In genomic region chr3:35944915-35945710, GRCh38 we compare ENCODE assay signal across 17 cellular contexts.
A peak's percentile ranks its signal among the peaks of the same experiment; 100 is the strongest.
DNase-seq lines count a peak whose midpoint lies in the region; ATAC-seq, FAIRE-seq and TF ChIP-seq lines count a peak whose summit lies in the region.
"Had no signal": no experiment of that assay in that cellular context is flagged by ENCODE, and none has a peak within 500 bp of the region (broad histone marks: within the 10 kb centered on the region; RNA-seq: fewer than 3 reads in every experiment).

No MANE protein-coding gene starts in this region.

- H3K4me1 ChIP-seq in PC-3 (ENCODE audit: insufficient read depth, low read length) (peaks cover 34% of the 10 kb centered on the region), mesenchymal stem cell (ENCODE audit: control insufficient read depth, insufficient read depth, low read depth, low read length) (peaks cover 1% of the 10 kb centered on the region)
- H3K4me1 ChIP-seq: HAP-1 had no signal

- no peaks in the 10 kb centered on the region for H4K20me1 ChIP-seq in PC-3 (ENCODE audit: low read length)

- H2AFZ ChIP-seq in PC-3 (ENCODE audit: low read length) (peak overlapping the region; percentile 46; the same call in 1 of the 2 replicates), mesenchymal stem cell (ENCODE audit: low read depth, low read length) (no peak overlapping the region)

- DNase-seq in Daoy (ENCODE audit: low read depth) = peak; percentile 5
- DNase-seq in PC-3 = peak; percentile 95
- peak; percentile 42 for DNase-seq in choroid plexus epithelial cell (ENCODE audit: low read depth)
- peak; percentile 5 for DNase-seq in mesenchymal stem cell
- DNase-seq in KG1 (lab: John Stamatoyannopoulos, UW) = no peak
- DNase-seq in HTR-8/SVneo (ENCODE audit: insufficient read length, low spot score) = no peak
- DNase-seq: activated CD4-positive, alpha-beta memory T cell treated with anti-CD3 and anti-CD28 coated beads, Interleukin-2, amount 10 ng/mL, durations not matched to agents 7 days and 5 days; aorta; dorsolateral prefrontal cortex; NCI-H2029; NCI-H82; stimulated activated naive CD4-positive, alpha-beta T cell treated with Interleukin-2 at 50 U/mL for 16 hours; T-helper 9 cell had no signal

- H3K79me1 ChIP-seq in mesenchymal stem cell (replicated peaks; ENCODE audit: low read length, poor library complexity, severe bottlenecking) = no peaks in the 10 kb centered on the region

- H2BK5ac ChIP-seq in mesenchymal stem cell (ENCODE audit: low read depth, low read length, poor library complexity, severe bottlenecking) = no peak overlapping the region

- no peak overlapping the region for H2BK12ac ChIP-seq in mesenchymal stem cell (ENCODE audit: low read length in 2 of 2)

- H3K36me3 ChIP-seq in PC-3 (ENCODE audit: low read depth, low read length) (no peaks in the 10 kb centered on the region), mesenchymal stem cell (ENCODE audit: control insufficient read depth in 1 of 2, insufficient read depth in 2 of 2, low read depth in 1 of 2, low read length in 2 of 2) (no peaks in the 10 kb centered on the region)
- H3K36me3 ChIP-seq: HAP-1, neutrophil had no signal

- H2BK15ac ChIP-seq in mesenchymal stem cell (ENCODE audit: low read depth, poor library complexity, severe bottlenecking) = no peak overlapping the region

- H3K27me3 ChIP-seq in PC-3 (ENCODE audit: low read length) (no peaks in the 10 kb centered on the region), mesenchymal stem cell (ENCODE audit: control insufficient read depth in 1 of 2, insufficient read depth in 1 of 2, low read length in 2 of 2) (no peaks in the 10 kb centered on the region)
- H3K27me3 ChIP-seq: dorsolateral prefrontal cortex, neutrophil had no signal

- intact Hi-C loops in PC-3 (cut with micrococcal nuclease) = loop anchor here (1.0 to 10.0 kb wide), 5 partner anchors 12 to 1930 kb away; no protein-coding TSS in a partner anchor

- peak overlapping the region; percentile 32; the same call in 1 of the 2 replicates for H3K4me3 ChIP-seq in PC-3 (ENCODE audit: low read length)
- no peak overlapping the region for H3K4me3 ChIP-seq in choroid plexus epithelial cell (ENCODE audit: low read depth, low read length)
- no peak overlapping the region for H3K4me3 ChIP-seq in mesenchymal stem cell (ENCODE audit: insufficient read depth in 1 of 2, low read depth in 1 of 2, low read length in 2 of 2)
- H3K4me3 ChIP-seq: dorsolateral prefrontal cortex, HAP-1 had no signal

- no peak overlapping the region for H3K4ac ChIP-seq in mesenchymal stem cell (ENCODE audit: low read depth in 1 of 2, low read length in 2 of 2)

- H3K14ac ChIP-seq in mesenchymal stem cell (ENCODE audit: low read length in 2 of 2) = no peak overlapping the region

- H3F3A ChIP-seq in PC-3 (ENCODE audit: low read length, unreplicated experiment) = peaks cover 15% of the 10 kb centered on the region

- H3K23ac ChIP-seq in mesenchymal stem cell (ENCODE audit: low read length in 2 of 2) = no peak overlapping the region

- POLR2A ChIA-PET in PC-3 (lab: Charles Lee; ENCODE audit: unreplicated experiment) = interaction anchor here (0.5 kb wide), 1 partner anchor 119 kb away, joined by 4 read pairs; no protein-coding TSS in a partner anchor

- no peak overlapping the region for H2BK120ac ChIP-seq in mesenchymal stem cell (ENCODE audit: low read depth, low read length)

- WGBS in mesenchymal stem cell = 55% methylated on average over 1 of the region's 3 CpGs

- no peak for FAIRE-seq in HTR-8/SVneo (lab: Jason Lieb, UNC)

- H3K9ac ChIP-seq in PC-3 (ENCODE audit: low read length) = peak overlapping the region; percentile 54
- no peak overlapping the region for H3K9ac ChIP-seq in mesenchymal stem cell (ENCODE audit: low read length)

- H3K27ac ChIP-seq in PC-3 (ENCODE audit: low read length) (peak overlapping the region; percentile 86), mesenchymal stem cell (ENCODE audit: low read length, poor library complexity, severe bottlenecking) (no peak overlapping the region)
- H3K27ac ChIP-seq: neutrophil had no signal

- H4K91ac ChIP-seq in mesenchymal stem cell (ENCODE audit: low read length) = no peak overlapping the region

- ATAC-seq in PC-3 (peak; percentile 84), HG03342 (IDR thresholded peaks at IDR 0.05; ENCODE audit: unreplicated experiment) (no peak), HG03565 (IDR thresholded peaks at IDR 0.05; ENCODE audit: unreplicated experiment) (no peak)

- peak overlapping the region; percentile 69 for H3K4me2 ChIP-seq in PC-3 (ENCODE audit: low read length)
- no peak overlapping the region for H3K4me2 ChIP-seq in mesenchymal stem cell (ENCODE audit: low read length, poor library complexity, severe bottlenecking)

- H3K79me2 ChIP-seq in PC-3 (ENCODE audit: low read length) = no peaks in the 10 kb centered on the region

- no peak overlapping the region for H4K8ac ChIP-seq in mesenchymal stem cell (ENCODE audit: low read length)

- no peak overlapping the region for H3K18ac ChIP-seq in mesenchymal stem cell (ENCODE audit: low read depth in 1 of 2, low read length in 2 of 2)

- H2AK5ac ChIP-seq in mesenchymal stem cell (ENCODE audit: low read length, severe bottlenecking) = no peak overlapping the region

- BruUV-seq in PC-3 (replicated peaks; lab: Mats Ljungman, UMichigan) = no TSS peak

- no peak for TF ChIP-seq CTCF in PC-3 (conservative IDR thresholded peaks at IDR 0.05; ENCODE audit: low read depth, low read length)
- no peak for TF ChIP-seq CTCF in choroid plexus epithelial cell (conservative IDR thresholded peaks at IDR 0.05; ENCODE audit: low read depth, low read length)

- CTCF ChIA-PET in PC-3 (lab: Charles Lee) = no interaction called here

- H3K9me3 ChIP-seq in PC-3 (ENCODE audit: low read length) = no peaks in the 10 kb centered on the region
- no peaks in the 10 kb centered on the region for H3K9me3 ChIP-seq in mesenchymal stem cell (ENCODE audit: control insufficient read depth, low read length)
- H3K9me3 ChIP-seq: HAP-1, neutrophil had no signal

- H3K9me2 ChIP-seq in PC-3 (replicated peaks; ENCODE audit: low read length) = 0 out of 2 replicates have a peak, but pooled peaks cover 5% of the 10 kb centered on the region

Comparison
In these comparisons a context has a peak if more than half of its experiments do, and no peak if none do; other contexts are left out.
1. DNase-seq: peak in Daoy (single experiment), PC-3 (single experiment), choroid plexus epithelial cell (single experiment) and mesenchymal stem cell (single experiment); none in KG1 (single experiment) and HTR-8/SVneo (single experiment).